ENCODE assay signal across 25 cellular contexts in genomic region chr6:150157076-150157475, GRCh38. TPM values are rescaled to one million over a fixed set of nuclear protein-coding genes. Genes with fewer than 3 reads are reported as not detected.
DNase-seq lines count a peak whose midpoint lies in the region; ATAC-seq, FAIRE-seq and TF ChIP-seq lines count a peak whose summit lies in the region.
"Had no signal": no experiment of that assay in that cellular context is flagged by ENCODE, and none has a peak within 500 bp of the region (broad histone marks: within the 10 kb centered on the region; RNA-seq: fewer than 3 reads in every experiment).

No MANE protein-coding gene starts in this region.

- H3K9me1 ChIP-seq in K562 (ENCODE audit: control insufficient read depth, insufficient read depth, low read length), result no peaks in the 10 kb centered on the region

- no peaks in the 10 kb centered on the region for H3K27me3 ChIP-seq in K562 (ENCODE audit: control insufficient read depth in 2 of 2, insufficient read depth in 2 of 2, low read length in 2 of 2)

- H4K20me1 ChIP-seq in K562 (replicated peaks; ENCODE audit: control insufficient read depth, insufficient read depth, low read length), result no peaks in the 10 kb centered on the region

- in situ Hi-C loops in K562 (cut with MboI), result no loop called here

- CTCF ChIA-PET in K562 (lab: Yijun Ruan, JAX; ENCODE audit: low intra/inter-chr PET ratio), result no interaction called here

- TF ChIP-seq CTCF in K562 (IDR thresholded peaks at IDR 0.05 in 2 of 3, conservative IDR thresholded peaks at IDR 0.05 in 1 of 3; ENCODE audit: insufficient read depth in 2 of 3, low read depth in 1 of 3, low read length in 3 of 3) (no peak), natural killer cell (IDR thresholded peaks at IDR 0.05) (no peak), CD14-positive monocyte (IDR thresholded peaks at IDR 0.05) (no peak)

- no peak for TF ChIP-seq POLR2A in K562 (conservative IDR thresholded peaks at IDR 0.05)

- H3K9me3 ChIP-seq in K562 (replicated peaks; ENCODE audit: control insufficient read depth, insufficient read depth, low read depth, low read length), result no peaks in the 10 kb centered on the region
- H3K9me3 ChIP-seq: Caco-2, HAP-1 had no signal

- no peak overlapping the region for H3K9ac ChIP-seq in K562 (ENCODE audit: insufficient read depth in 1 of 2, low read depth in 2 of 2, low read length in 2 of 2)

- no peak for TF ChIP-seq EP300 in K562 (IDR thresholded peaks at IDR 0.05; ENCODE audit: low read length)

- no TSS peak for BruUV-seq in K562 (replicated peaks; lab: Mats Ljungman, UMichigan)

- H3K4me3 Mint-ChIP-seq in natural killer cell, result peak overlapping the region; percentile 63
- no peak overlapping the region for H3K4me3 Mint-ChIP-seq in CD14-positive monocyte
- H3K4me3 Mint-ChIP-seq: CD8-positive, alpha-beta T cell; HFFc6 had no signal

- H3K27ac ChIP-seq in K562 (ENCODE audit: extremely low read depth, low read depth, low read length) (no peak overlapping the region), epithelial cell of prostate (peak overlapping the region; percentile 67)
- H3K27ac ChIP-seq: SK-N-MC had no signal

- H3K27me3 Mint-ChIP-seq in natural killer cell (ENCODE audit: low read depth in 2 of 2) (peaks cover 7 to 23% of the 10 kb centered on the region in 2 donors), CD14-positive monocyte (ENCODE audit: low read depth in 3 of 3) (peaks cover 2 to 7% (median 6%) of the 10 kb centered on the region in 3 donors)

- intact Hi-C loops in K562 (cut with micrococcal nuclease), result no loop called here
- intact Hi-C loops in natural killer cell (cut with micrococcal nuclease), result no loop called here
- intact Hi-C loops in CD14-positive monocyte (cut with micrococcal nuclease), result no loop called here

- H2AFZ ChIP-seq in K562 (ENCODE audit: low read depth, low read length), result no peak overlapping the region

- peak overlapping the region; percentile 50 to 73 for H3K27ac Mint-ChIP-seq in natural killer cell
- no peak overlapping the region for H3K27ac Mint-ChIP-seq in CD14-positive monocyte
- H3K27ac Mint-ChIP-seq: CD8-positive, alpha-beta T cell; HFFc6 had no signal

- FAIRE-seq in K562 (lab: Jason Lieb, UNC), result no peak
- FAIRE-seq: G401.6 had no signal

- no peaks in the 10 kb centered on the region for H3K36me3 ChIP-seq in K562 (ENCODE audit: control insufficient read depth, insufficient read depth, low read length)
- H3K36me3 ChIP-seq: HAP-1 had no signal

- POLR2A ChIA-PET in K562 (lab: Yijun Ruan, JAX), result interaction anchor here (0.6 to 2.1 kb wide), 2 partner anchors 10 to 104 kb away, joined by 3 to 5 read pairs; no protein-coding TSS in a partner anchor

- no peak for TF ChIP-seq RAD21 in K562 (CRISPR knock-in tag; conservative IDR thresholded peaks at IDR 0.05 in 1 of 2, IDR thresholded peaks at IDR 0.05 in 1 of 2)

- DNase-seq in K562 (ENCODE audit: extremely low read depth in 1 of 4, low spot score in 3 of 4) (no peak), epithelial cell of prostate (ENCODE audit: low read depth, low spot score) (no peak), natural killer cell (no peak), CD14-positive monocyte (ENCODE audit: low spot score) (no peak)
- DNase-seq: C1 segment of cervical spinal cord; Caco-2; CD8-positive, alpha-beta T cell; GOT3; HFFc6; KG1; MM.1S; NCI-H1417; NCI-H1694; NCI-H2029 treated with DMSO at 0.1 percent for 48 hours; NCI-H2227 treated with DMSO at 0.1 percent for 48 hours; NCI-H510A; NCI-H69; SIG-M5 had no signal

- H3K4me2 ChIP-seq in K562 (ENCODE audit: insufficient read depth, low read length), result no peak overlapping the region; the same call in 1 of the 2 replicates

- no peak overlapping the region for H3K4me3 ChIP-seq in K562
- H3K4me3 ChIP-seq: HAP-1, SK-N-MC had no signal

- H3K4me1 Mint-ChIP-seq in natural killer cell (peaks cover 18 to 24% of the 10 kb centered on the region in 2 donors), CD14-positive monocyte (peaks cover 31% of the 10 kb centered on the region)

- peaks cover 16 to 29% of the 10 kb centered on the region in 2 experiments; a peak in 4 of 5 replicates for H3K4me1 ChIP-seq in K562 (replicated peaks in 1 of 2; ENCODE audit: control insufficient read depth in 2 of 2, insufficient read depth in 2 of 2, low read length in 2 of 2)
- H3K4me1 ChIP-seq: Caco-2, HAP-1 had no signal

- 58% methylated on average over 1 of the region's 1 CpG for WGBS in K562 (ENCODE audit: insufficient coverage, low coverage, missing lambda C conversion rate)

- H3K36me3 Mint-ChIP-seq in natural killer cell (no peaks in the 10 kb centered on the region), CD14-positive monocyte (no peaks in the 10 kb centered on the region)
- H3K36me3 Mint-ChIP-seq: CD8-positive, alpha-beta T cell had no signal

- H3K9me3 Mint-ChIP-seq in natural killer cell (no peaks in the 10 kb centered on the region), CD14-positive monocyte (peaks cover 0 to 4% (median 0%) of the 10 kb centered on the region in 7 donors)
- H3K9me3 Mint-ChIP-seq: CD8-positive, alpha-beta T cell; HFFc6 had no signal

- peaks cover 27% of the 10 kb centered on the region for H3K79me2 ChIP-seq in K562 (ENCODE audit: control insufficient read depth, insufficient read depth, low read length)

- ATAC-seq in K562, result peak; percentile 20; the same call in 1 of the 3 replicates
- peak; percentile 42 to 88 (median 62) for ATAC-seq in natural killer cell
- ATAC-seq in GM21723 (IDR thresholded peaks at IDR 0.05; ENCODE audit: unreplicated experiment), result no peak
- ATAC-seq in GM19023 (IDR thresholded peaks at IDR 0.05; ENCODE audit: unreplicated experiment), result no peak
- no peak for ATAC-seq in GM18909 (IDR thresholded peaks at IDR 0.05; ENCODE audit: poor library complexity, unreplicated experiment)
- ATAC-seq: CD8-positive, alpha-beta T cell; Panc1 had no signal

TF ChIP-seq in K562, 482 proteins besides CTCF, POLR2A, EP300 and RAD21:
- TF ChIP-seq CCAR2 (IDR thresholded peaks at IDR 0.05; ENCODE audit: low read depth, low read length) (no peak), HMBOX1 (IDR thresholded peaks at IDR 0.05) (0 out of 2 replicates have a peak, but pooled peaks have one; percentile 42), ZNF586 (CRISPR knock-in tag; conservative IDR thresholded peaks at IDR 0.05) (no peak), FOXP1 (CRISPR knock-in tag; IDR thresholded peaks at IDR 0.05) (no peak)

RNA-seq across cellular contexts. Expression of gene PPP1R14C, which starts 14.2 kb away (rescaled TPM):
- total RNA-seq in K562 (2011; cell fraction: chromatin; rRNA removed; ENCODE audit: low replicate concordance), result 4.2 and 9.2 TPM in 2 replicates
- total RNA-seq in K562 (2011; cell fraction: nucleolus; rRNA removed), result 3.2 and 3.8 TPM in 2 replicates
- 9.5 and 13.9 TPM in 2 replicates for total RNA-seq in K562 (2011; cell fraction: nucleoplasm; rRNA removed)
- 10.1 and 11.6 TPM in 2 replicates for total RNA-seq in K562 (2014; rRNA removed)
- total RNA-seq in K562 (2014; rRNA removed; fragmentation: Illumina TruSeq; extraction: Trizol), result 13.0 and 15.7 TPM in 2 replicates
- 3.8 and 4.5 TPM in 2 replicates for total RNA-seq in K562 (2015; rRNA removed; fragmentation: Illumina TruSeq; extraction: Trizol)
- total RNA-seq in K562 (2021), result 14.1 and 15.6 TPM in 2 replicates
- polyA plus RNA-seq in K562 (2011; rRNA removed), result 16.6 and 21.9 TPM in 2 replicates
- polyA plus RNA-seq in K562 (2011; cell fraction: cytosol; rRNA removed), result 6.1 and 15.7 TPM in 2 replicates
- 3.4 and 8.0 TPM in 2 replicates for polyA plus RNA-seq in K562 (2011; cell fraction: nucleus; rRNA removed)
- 7.3 and 8.7 TPM in 2 replicates for polyA plus RNA-seq in K562 (2012)
- polyA plus RNA-seq in K562 (2014; fragmentation: Illumina TruSeq; extraction: Trizol), result 11.9 and 12.2 TPM in 2 replicates
- polyA plus RNA-seq in K562 (2014; fragmentation: Nextera tagmentation; extraction: Ambion mirVana), result 10 to 100 TPM in 1 of 2 experiments, 1 to 10 TPM in 1; 8.1 to 14.5 TPM
- polyA plus RNA-seq in K562 (2014; rRNA removed), result 9.7 and 11.7 TPM in 2 replicates
- 13.8 and 22.7 TPM in 2 replicates for polyA minus RNA-seq in K562 (2011; rRNA and poly(A)+ RNA removed)
- 5.2 and 5.3 TPM in 2 replicates for polyA minus RNA-seq in K562 (2011; cell fraction: cytosol; rRNA and poly(A)+ RNA removed)
- polyA minus RNA-seq in K562 (2011; cell fraction: nucleus; rRNA and poly(A)+ RNA removed), result 2.8 and 5.3 TPM in 2 replicates
- not detected for total RNA-seq in natural killer cell
- polyA plus RNA-seq in CD14-positive monocyte, result not detected
- total RNA-seq: CD8-positive, alpha-beta T cell had no signal

Comparison
In these comparisons a context has a peak if more than half of its experiments do, and no peak if none do; other contexts are left out.
1. ATAC-seq: peak in K562 (single experiment) and natural killer cell (3 of 3); none in GM21723 (single experiment), GM19023 (single experiment) and GM18909 (single experiment).
2. H3K27ac Mint-ChIP-seq: peak in natural killer cell (2 of 2); none in CD14-positive monocyte (0 of 7).